In the genomic region with DNA sequence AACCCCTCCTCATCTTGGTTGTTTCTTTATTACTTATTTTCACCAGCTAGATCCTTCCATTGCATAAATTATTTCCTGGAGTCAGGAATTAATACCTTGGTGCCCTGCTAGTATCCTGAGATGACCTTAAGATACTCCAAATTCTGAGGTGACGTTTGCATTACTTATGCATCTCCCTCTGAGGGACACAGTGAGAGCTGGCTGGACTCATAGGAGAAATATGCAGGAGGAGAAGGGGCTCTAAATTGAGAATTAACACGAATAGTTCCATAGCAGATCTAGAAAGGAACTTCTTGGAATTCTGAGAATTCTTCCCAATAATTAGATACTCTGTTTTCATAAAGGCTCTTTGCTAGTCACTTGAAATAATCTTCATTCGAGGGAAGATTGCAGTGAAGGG, we compare ENCODE assay signal across 18 cellular contexts.
"Had no signal": no experiment of that assay in that cellular context is flagged by ENCODE, and none has a peak within 500 bp of the region (broad histone marks: within the 10 kb centered on the region; RNA-seq: fewer than 3 reads in every experiment).

No MANE protein-coding gene starts in this region.

- H3K4me1 ChIP-seq: neural progenitor cell had no signal

- DNase-seq: activated CD4-positive, alpha-beta T cell treated with anti-CD3 and anti-CD28 coated beads for 1 hour; activated CD4-positive, alpha-beta T cell treated with anti-CD3 and anti-CD28 coated beads, Interleukin-2, amount 50 U/mL, for 4 hours; activated naive CD4-positive, alpha-beta T cell; activated naive CD8-positive, alpha-beta T cell treated with anti-CD3 and anti-CD28 coated beads, Interleukin-2, amount 10 ng/mL, durations not matched to agents 7 days and 5 days; activated T-cell treated with anti-CD3 and anti-CD28 coated beads for 4 hours; anterior cingulate cortex; effector memory CD4-positive, alpha-beta T cell; heart right ventricle; naive B cell; ovary; stimulated activated CD4-positive, alpha-beta T cell treated with anti-CD3 and anti-CD28 coated beads, Interleukin-2, amount 100 ng/mL, for 48 hours; T-helper 1 cell; thyroid gland had no signal

- H3K4me3 ChIP-seq: cardiac muscle cell, heart right ventricle, lung, neural progenitor cell, ovary, thyroid gland had no signal

- H3K9me3 ChIP-seq: heart right ventricle, ovary, thyroid gland had no signal

- H3K36me3 ChIP-seq: cardiac muscle cell, heart right ventricle, neural progenitor cell, ovary, thyroid gland had no signal

- H3K9ac ChIP-seq: neural progenitor cell had no signal

- H3K27me3 ChIP-seq: cardiac muscle cell, heart right ventricle, neural progenitor cell, ovary, thyroid gland had no signal

- H3K4me2 ChIP-seq: neural progenitor cell had no signal

- H2AFZ ChIP-seq: neural progenitor cell had no signal

- H3K27ac ChIP-seq: cardiac muscle cell, heart right ventricle, neural progenitor cell, ovary, thyroid gland, VCaP had no signal

- ATAC-seq: heart right ventricle; stimulated activated memory B cell treated with anti-CD40 and anti-IgM and Interleukin-4, amounts not matched to agents 10 μg/mL and 1 μg/mL and 100 μg/mL, for 72 hours had no signal
